8 cellular contexts compared by ENCODE assay signal in the genomic region with DNA sequence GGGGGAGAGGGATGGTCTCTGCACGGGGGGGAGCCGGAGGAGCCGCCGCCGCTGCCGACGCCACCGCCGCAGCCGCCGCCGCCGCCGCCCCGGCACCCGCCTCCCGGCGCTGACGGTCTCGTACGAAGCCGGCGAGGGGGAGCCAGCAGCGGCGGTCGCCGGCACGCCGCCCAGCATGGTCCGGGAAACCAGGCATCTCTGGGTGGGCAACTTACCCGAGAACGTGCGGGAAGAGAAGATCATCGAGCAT. TPM values are rescaled to one million over a fixed set of nuclear protein-coding genes. Genes with fewer than 3 reads are reported as not detected.
DNase-seq lines count a peak whose midpoint lies in the region; FAIRE-seq and TF ChIP-seq lines count a peak whose summit lies in the region.

No MANE protein-coding gene starts in this region.

- no peaks in the 10 kb centered on the region for H3K27me3 Mint-ChIP-seq in MCF 10A (ENCODE audit: insufficient read depth, unreplicated experiment)

- H3K4me1 Mint-ChIP-seq in MCF 10A (ENCODE audit: insufficient read depth, unreplicated experiment): peaks cover 23% of the 10 kb centered on the region

- intact Hi-C loops in MCF 10A (cut with micrococcal nuclease): loop anchor here (1.0 to 5.0 kb wide), 4 partner anchors 13 to 69 kb away; no protein-coding TSS in a partner anchor

- peak overlapping the region; percentile 80 for H3K27ac Mint-ChIP-seq in MCF 10A (ENCODE audit: low read depth, unreplicated experiment)

- CTCF ChIA-PET in MCF 10A (lab: Yijun Ruan, JAX): no interaction called here

- H3K9me3 Mint-ChIP-seq in MCF 10A (ENCODE audit: unreplicated experiment): no peaks in the 10 kb centered on the region

- FAIRE-seq in GM19239 (lab: Jason Lieb, UNC): no peak

- POLR2A ChIA-PET in MCF 10A (lab: Yijun Ruan, JAX): interaction anchor here (0.6 to 9.0 kb wide), 35 partner anchors 10 to 230 kb away, joined by 3 to 283 read pairs (median 4); a partner anchor contains a TSS

- H3K36me3 Mint-ChIP-seq in MCF 10A (ENCODE audit: insufficient read depth, unreplicated experiment): peaks cover 6% of the 10 kb centered on the region

- DNase-seq in stimulated activated CD8-positive, alpha-beta memory T cell treated with anti-CD3 and anti-CD28 coated beads, Interleukin-12 subunit alpha, Interleukin-12 subunit beta, amount 100 ng/mL, for 1 hour (ENCODE audit: low read depth): peak; percentile 15
- no peak for DNase-seq in stimulated activated CD8-positive, alpha-beta memory T cell treated with anti-CD3 and anti-CD28 coated beads, Interleukin-4, amount 100 ng/mL, for 48 hours
- DNase-seq in MCF 10A (ENCODE audit: unreplicated experiment): no peak
- DNase-seq in mucosa of gallbladder (ENCODE audit: low spot score): peak; percentile 22
- no peak for DNase-seq in NCI-H2107 (lab: John Stamatoyannopoulos, UW)
- no peak for DNase-seq in GM19239 (ENCODE audit: insufficient read length, low spot score)
- no peak for DNase-seq in dedifferentiated amniotic fluid mesenchymal stem cell (ENCODE audit: extremely low spot score)
- no peak for DNase-seq in 8988T

- peak overlapping the region; percentile 79 for H3K4me3 Mint-ChIP-seq in MCF 10A (ENCODE audit: unreplicated experiment)

- no TSS peak for BruUV-seq in MCF 10A (replicated peaks; lab: Mats Ljungman, UMichigan)

- no peak for TF ChIP-seq CTCF in MCF 10A (IDR thresholded peaks at IDR 0.05; ENCODE audit: unreplicated experiment)

RNA-seq across cellular contexts. Expression of a gene that starts 0.3 kb away (rescaled TPM):
- total RNA-seq in MCF 10A (2022) (44.2 and 50.6 TPM in 2 replicates), mucosa of gallbladder (44.5 TPM)

RNA-seq across cellular contexts. Expression of a gene that starts 40.4 kb away (rescaled TPM):
- 1.1 and 1.7 TPM in 2 replicates for total RNA-seq in MCF 10A (2022)
- 2.0 TPM for total RNA-seq in mucosa of gallbladder

Comparison
In these comparisons a context has a peak if more than half of its experiments do, and no peak if none do; other contexts are left out.
1. DNase-seq: peak in stimulated activated CD8-positive, alpha-beta memory T cell treated with anti-CD3 and anti-CD28 coated beads, Interleukin-12 subunit alpha, Interleukin-12 subunit beta, amount 100 ng/mL, for 1 hour (single experiment) and mucosa of gallbladder (single experiment); none in stimulated activated CD8-positive, alpha-beta memory T cell treated with anti-CD3 and anti-CD28 coated beads, Interleukin-4, amount 100 ng/mL, for 48 hours (single experiment), MCF 10A (single experiment), NCI-H2107 (single experiment), GM19239 (single experiment), dedifferentiated amniotic fluid mesenchymal stem cell (single experiment) and 8988T (single experiment).